17 cellular contexts compared by ENCODE assay signal in genomic region chr12:91704446-91704845, GRCh38.
DNase-seq lines count a peak whose midpoint lies in the region; ATAC-seq and TF ChIP-seq lines count a peak whose summit lies in the region.
"Had no signal": no experiment of that assay in that cellular context is flagged by ENCODE, and none has a peak within 500 bp of the region (broad histone marks: within the 10 kb centered on the region; RNA-seq: fewer than 3 reads in every experiment).

No MANE protein-coding gene starts in this region.

- H3K79me2 ChIP-seq in GM23338 (replicated peaks; ENCODE audit: insufficient read depth), result no peaks in the 10 kb centered on the region

- ATAC-seq in GM23338 (no peak), HG02798 (IDR thresholded peaks at IDR 0.05; ENCODE audit: poor library complexity, unreplicated experiment) (no peak)
- ATAC-seq: gastrocnemius medialis, HCT116, T-helper 17 cell, upper lobe of right lung had no signal

- no peaks in the 10 kb centered on the region for H3K9me3 Mint-ChIP-seq in nephron progenitor cell
- H3K9me3 Mint-ChIP-seq in GM23338, result no peaks in the 10 kb centered on the region
- H3K9me3 Mint-ChIP-seq: activated T-helper 1 cell treated with anti-CD3 and anti-CD28 coated beads, Interleukin-12 subunit alpha, Interleukin-12 subunit beta, Interleukin-2, Interleukin-4 antibody, amounts not matched to agents 30 ng/mL and 10 ng/mL and 1 ng/mL, durations not matched to agents 14 hours and 24 hours and 36 hours had no signal

- H4K20me1 ChIP-seq in GM23338 (replicated peaks; ENCODE audit: insufficient read depth), result no peaks in the 10 kb centered on the region

- H3K4me1 Mint-ChIP-seq in nephron progenitor cell, result no peaks in the 10 kb centered on the region
- H3K4me1 Mint-ChIP-seq in GM23338, result peaks cover 4% of the 10 kb centered on the region; the same call in 2 of the 3 replicates
- H3K4me1 Mint-ChIP-seq: activated CD4-positive, alpha-beta T cell treated with anti-CD3 and anti-CD28 coated beads, Interleukin-2, amount 10 ng/mL, durations not matched to agents 24 days and 14 days; T-helper 17 cell had no signal

- H3F3A ChIP-seq in GM23338 (replicated peaks; ENCODE audit: low read depth), result no peaks in the 10 kb centered on the region

- H3K4me3 ChIP-seq in epithelial cell of esophagus (ENCODE audit: low read length) (no peak overlapping the region), GM23338 (no peak overlapping the region)
- H3K4me3 ChIP-seq: gastrocnemius medialis, upper lobe of right lung had no signal

- no peak overlapping the region for H3K4me2 ChIP-seq in GM23338

- no peaks in the 10 kb centered on the region for H3K36me3 ChIP-seq in GM23338 (ENCODE audit: insufficient read depth)
- H3K36me3 ChIP-seq: gastrocnemius medialis, neutrophil, upper lobe of right lung had no signal

- TF ChIP-seq CTCF in epithelial cell of esophagus (IDR thresholded peaks at IDR 0.05; ENCODE audit: insufficient read depth, low read depth, low read length, missing control alignments) (no peak), nephron progenitor cell (IDR thresholded peaks at IDR 0.05) (no peak), GM23338 (conservative IDR thresholded peaks at IDR 0.05; ENCODE audit: low read depth in 2 of 2) (no peak)

- H3K27ac Mint-ChIP-seq in nephron progenitor cell, result no peak overlapping the region
- no peak overlapping the region for H3K27ac Mint-ChIP-seq in GM23338
- H3K27ac Mint-ChIP-seq: activated CD4-positive, alpha-beta T cell treated with anti-CD3 and anti-CD28 coated beads, Interleukin-2, amount 10 ng/mL, durations not matched to agents 24 days and 14 days; activated T-helper 1 cell treated with anti-CD3 and anti-CD28 coated beads, Interleukin-12 subunit alpha, Interleukin-12 subunit beta, Interleukin-2, Interleukin-4 antibody, amounts not matched to agents 30 ng/mL and 10 ng/mL and 1 ng/mL, durations not matched to agents 14 hours and 24 hours and 36 hours; T-helper 17 cell had no signal

- H3K27ac ChIP-seq in GM23338 (ENCODE audit: low read depth), result no peak overlapping the region
- H3K27ac ChIP-seq: gastrocnemius medialis, neutrophil, upper lobe of right lung had no signal

- H3K4me1 ChIP-seq in GM23338 (ENCODE audit: insufficient read depth), result no peaks in the 10 kb centered on the region; the same call in 1 of the 2 replicates
- H3K4me1 ChIP-seq: gastrocnemius medialis, upper lobe of right lung had no signal

- H3K4me3 Mint-ChIP-seq in nephron progenitor cell (no peak overlapping the region), GM23338 (no peak overlapping the region)
- H3K4me3 Mint-ChIP-seq: activated CD4-positive, alpha-beta T cell treated with anti-CD3 and anti-CD28 coated beads, Interleukin-2, amount 10 ng/mL, durations not matched to agents 24 days and 14 days; activated T-helper 1 cell treated with anti-CD3 and anti-CD28 coated beads, Interleukin-12 subunit alpha, Interleukin-12 subunit beta, Interleukin-2, Interleukin-4 antibody, amounts not matched to agents 30 ng/mL and 10 ng/mL and 1 ng/mL, durations not matched to agents 14 hours and 24 hours and 36 hours; T-helper 17 cell had no signal

- no peaks in the 10 kb centered on the region for H3K36me3 Mint-ChIP-seq in nephron progenitor cell (ENCODE audit: low read depth)
- no peaks in the 10 kb centered on the region for H3K36me3 Mint-ChIP-seq in GM23338 (ENCODE audit: low read depth)

- no peak overlapping the region for H2AFZ ChIP-seq in GM23338

- H3K27me3 ChIP-seq in GM23338 (ENCODE audit: insufficient read depth), result no peaks in the 10 kb centered on the region
- H3K27me3 ChIP-seq: gastrocnemius medialis, neutrophil, upper lobe of right lung had no signal

- H3K27me3 Mint-ChIP-seq in nephron progenitor cell (ENCODE audit: low read depth, poor library complexity) (peaks cover 3% of the 10 kb centered on the region), GM23338 (ENCODE audit: insufficient read depth, low read depth, poor library complexity) (no peaks in the 10 kb centered on the region)
- H3K27me3 Mint-ChIP-seq: activated CD4-positive, alpha-beta T cell treated with anti-CD3 and anti-CD28 coated beads, Interleukin-2, amount 10 ng/mL, durations not matched to agents 24 days and 14 days; T-helper 17 cell had no signal

- DNase-seq in NCI-H510A treated with DMSO at 0.1 percent for 48 hours (lab: John Stamatoyannopoulos, UW), result peak; percentile 6
- DNase-seq in NCI-H510A (lab: John Stamatoyannopoulos, UW), result no peak
- DNase-seq in NCI-H524 treated with DMSO at 0.1 percent for 48 hours (lab: John Stamatoyannopoulos, UW), result peak; percentile 80
- DNase-seq in epithelial cell of esophagus (ENCODE audit: low read depth), result peak; percentile 79
- DNase-seq in smooth muscle cell of the brain vasculature (ENCODE audit: low read depth, low spot score), result peak; percentile 57
- DNase-seq in nephron progenitor cell, result no peak
- no peak for DNase-seq in GM23338 (ENCODE audit: low spot score)
- DNase-seq: ACHN; activated CD4-positive, alpha-beta T cell treated with anti-CD3 and anti-CD28 coated beads, Interleukin-2, amount 10 ng/mL, durations not matched to agents 24 days and 14 days; caudate nucleus; gastrocnemius medialis; T-helper 17 cell; upper lobe of right lung had no signal

- no peaks in the 10 kb centered on the region for H3K9me2 ChIP-seq in GM23338 (ENCODE audit: insufficient read depth)

TF ChIP-seq in GM23338, 12 proteins besides CTCF, POLR2A, EP300 and RAD21:
- TF ChIP-seq NANOG (IDR thresholded peaks at IDR 0.05; ENCODE audit: borderline replicate concordance) (no peak), STAT1 (IDR thresholded peaks at IDR 0.05; ENCODE audit: unreplicated experiment) (no peak), CREB1 (CRISPR knock-in tag; IDR thresholded peaks at IDR 0.05; ENCODE audit: low read depth) (no peak), EZH2 (IDR thresholded peaks at IDR 0.05; ENCODE audit: low read depth, unreplicated experiment) (no peak), JUNB (IDR thresholded peaks at IDR 0.05; ENCODE audit: unreplicated experiment) (no peak), ZNF114 (CRISPR knock-in tag; IDR thresholded peaks at IDR 0.05) (no peak)

Comparison
In these comparisons a context has a peak if more than half of its experiments do, and no peak if none do; other contexts are left out.
1. DNase-seq: peak in NCI-H510A treated with DMSO at 0.1 percent for 48 hours (single experiment), NCI-H524 treated with DMSO at 0.1 percent for 48 hours (single experiment), epithelial cell of esophagus (single experiment) and smooth muscle cell of the brain vasculature (single experiment); none in NCI-H510A (single experiment), nephron progenitor cell (single experiment) and GM23338 (single experiment).